ENCODE assay signal across 18 cellular contexts in genomic region chr9:110891760-110892159, GRCh38.
A peak's percentile ranks its signal among the peaks of the same experiment; 100 is the strongest.
DNase-seq lines count a peak whose midpoint lies in the region; ATAC-seq and TF ChIP-seq lines count a peak whose summit lies in the region.
"Had no signal": no experiment of that assay in that cellular context is flagged by ENCODE, and none has a peak within 500 bp of the region (broad histone marks: within the 10 kb centered on the region; RNA-seq: fewer than 3 reads in every experiment).

No MANE protein-coding gene starts in this region.

- H3F3A ChIP-seq in SK-N-SH (replicated peaks; ENCODE audit: insufficient read depth) (no peaks in the 10 kb centered on the region), smooth muscle cell (ENCODE audit: low read depth) (no peaks in the 10 kb centered on the region)

- H3K36me3 ChIP-seq in SK-N-SH (replicated peaks in 1 of 2; ENCODE audit: control insufficient read depth in 1 of 2, insufficient read depth in 2 of 2, low read length in 1 of 2) = no peaks in the 10 kb centered on the region
- no peaks in the 10 kb centered on the region for H3K36me3 ChIP-seq in smooth muscle cell (ENCODE audit: low read depth)
- H3K36me3 ChIP-seq in heart left ventricle = no peaks in the 10 kb centered on the region
- H3K36me3 ChIP-seq: thyroid gland had no signal

- H4K20me1 ChIP-seq in SK-N-SH (ENCODE audit: insufficient read depth) = no peaks in the 10 kb centered on the region
- H4K20me1 ChIP-seq in smooth muscle cell (ENCODE audit: low read depth) = no peaks in the 10 kb centered on the region

- TF ChIP-seq CTCF in SK-N-SH (IDR thresholded peaks at IDR 0.05) (no peak), smooth muscle cell (IDR thresholded peaks at IDR 0.05; ENCODE audit: borderline replicate concordance, insufficient read depth, poor library complexity, severe bottlenecking) (no peak), heart left ventricle (IDR thresholded peaks at IDR 0.05) (no peak)

- peaks cover 0 to 2% of the 10 kb centered on the region in 2 experiments; a peak in 1 of 4 replicates for H3K4me1 ChIP-seq in SK-N-SH (ENCODE audit: control insufficient read depth in 1 of 2, insufficient read depth in 2 of 2, low read depth in 1 of 2, low read length in 1 of 2)
- H3K4me1 ChIP-seq in smooth muscle cell (ENCODE audit: low read depth) = no peaks in the 10 kb centered on the region
- H3K4me1 ChIP-seq in heart left ventricle = peaks cover 0 to 28% (median 0%) of the 10 kb centered on the region in 12 donors

- H3K79me2 ChIP-seq in SK-N-SH (ENCODE audit: insufficient read depth) (no peaks in the 10 kb centered on the region), smooth muscle cell (ENCODE audit: low read depth) (no peaks in the 10 kb centered on the region)

- intact Hi-C loops in head of caudate nucleus (cut with DNase I) (no loop called here), heart left ventricle (cut with DNase I) (no loop called here)

- H3K9ac ChIP-seq in SK-N-SH (no peak overlapping the region), smooth muscle cell (ENCODE audit: low read depth) (no peak overlapping the region)

- TF ChIP-seq RAD21 in SK-N-SH (IDR thresholded peaks at IDR 0.05; ENCODE audit: low read length) = no peak

- POLR2A ChIA-PET in SK-N-SH (lab: Yijun Ruan, JAX) = no interaction called here

- H2AFZ ChIP-seq in SK-N-SH (ENCODE audit: low read depth) = no peak overlapping the region
- H2AFZ ChIP-seq in smooth muscle cell (ENCODE audit: low read depth) = no peak overlapping the region

- TF ChIP-seq POLR2A in heart left ventricle (IDR thresholded peaks at IDR 0.05) = no peak

- H3K9me3 ChIP-seq in SK-N-SH (no peaks in the 10 kb centered on the region), smooth muscle cell (replicated peaks; ENCODE audit: low read depth) (no peaks in the 10 kb centered on the region), heart left ventricle (no peaks in the 10 kb centered on the region)
- H3K9me3 ChIP-seq: thyroid gland had no signal

- H3K27ac ChIP-seq in SK-N-SH (ENCODE audit: low read depth in 2 of 2, low read length in 1 of 2) (no peak overlapping the region), smooth muscle cell (ENCODE audit: low read depth) (no peak overlapping the region), heart left ventricle (no peak overlapping the region)
- H3K27ac ChIP-seq: thyroid gland had no signal

- H3K4me3 ChIP-seq in SK-N-SH (ENCODE audit: low read depth in 2 of 2, low read length in 1 of 2) (no peak overlapping the region), smooth muscle cell (no peak overlapping the region), heart left ventricle (no peak overlapping the region)
- H3K4me3 ChIP-seq: thyroid gland had no signal

- no peaks in the 10 kb centered on the region for H3K9me2 ChIP-seq in SK-N-SH

- 82% methylated on average over 3 of the region's 3 CpGs for WGBS in SK-N-SH (ENCODE audit: low lambda C conversion rate)
- 87% methylated on average over 3 of the region's 3 CpGs for WGBS in smooth muscle cell (ENCODE audit: low lambda C conversion rate)
- 85 to 93% (median 89%) methylated on average over 3 of the region's 3 CpGs for WGBS in heart left ventricle, 4 donors

- DNase-seq in SK-N-SH (no peak), RPMI7951 (ENCODE audit: low read depth) (peak; percentile 39), fibroblast of peridontal ligament (ENCODE audit: extremely low read depth) (peak; percentile 91), head of caudate nucleus (no peak), smooth muscle cell (lab: John Stamatoyannopoulos, UW; ENCODE audit: unreplicated experiment) (no peak), heart left ventricle (no peak), DMS79 (lab: John Stamatoyannopoulos, UW) (no peak)
- DNase-seq: activated CD8-positive, alpha-beta T cell treated with anti-CD3 and anti-CD28 coated beads for 36 hours; activated naive CD8-positive, alpha-beta T cell treated with anti-CD3 and anti-CD28 coated beads, Interleukin-2, amount 50 U/mL, for 24 hours; activated T-cell treated with anti-CD3 and anti-CD28 coated beads, Interleukin-2, amount 50 U/mL, for 72 hours; cerebellar nuclear complex; GF-D8; hippocampal formation; Kasumi-1; NCI-H446; OCI-M1; thyroid gland had no signal

- ATAC-seq in SK-N-SH treated with all-trans-retinoic acid at 6 μM for 48 hours (no peak), heart left ventricle (no peak)
- ATAC-seq: activated CD8-positive, alpha-beta T cell treated with anti-CD3 and anti-CD28 coated beads for 36 hours; activated naive CD8-positive, alpha-beta T cell treated with anti-CD3 and anti-CD28 coated beads, Interleukin-2, amount 50 U/mL, for 24 hours; activated T-cell treated with anti-CD3 and anti-CD28 coated beads, Interleukin-2, amount 50 U/mL, for 72 hours had no signal

- TF ChIP-seq EP300 in SK-N-SH (IDR thresholded peaks at IDR 0.05; ENCODE audit: borderline replicate concordance in 1 of 2, low read depth in 1 of 2, low read length in 1 of 2) = no peak

- H3K27me3 ChIP-seq in SK-N-SH (ENCODE audit: insufficient read depth) (no peaks in the 10 kb centered on the region), smooth muscle cell (ENCODE audit: low read depth) (no peaks in the 10 kb centered on the region), heart left ventricle (no peaks in the 10 kb centered on the region)
- H3K27me3 ChIP-seq: thyroid gland had no signal

- CTCF ChIA-PET in SK-N-SH (lab: Yijun Ruan, JAX) = no interaction called here

- H3K4me2 ChIP-seq in SK-N-SH = no peak overlapping the region
- no peak overlapping the region for H3K4me2 ChIP-seq in smooth muscle cell

TF ChIP-seq in SK-N-SH, 30 proteins besides CTCF, POLR2A, EP300 and RAD21:
- TF ChIP-seq GABPA (IDR thresholded peaks at IDR 0.05; ENCODE audit: low read depth) = no peak
- 0 out of 2 replicates have a peak, but pooled peaks have one; percentile 6 for TF ChIP-seq TCF12 (IDR thresholded peaks at IDR 0.05)

TF ChIP-seq in SK-N-SH treated with all-trans-retinoic acid at 6 μM for 48 hours, 23 proteins besides CTCF, POLR2A, EP300 and RAD21:
- TF ChIP-seq TOX (CRISPR knock-in tag; IDR thresholded peaks at IDR 0.05; ENCODE audit: borderline replicate concordance) (no peak), CSDC2 (CRISPR knock-in tag; IDR thresholded peaks at IDR 0.05) (no peak), PPARA (CRISPR knock-in tag; IDR thresholded peaks at IDR 0.05; ENCODE audit: borderline replicate concordance) (no peak), SNAI2 (CRISPR knock-in tag; IDR thresholded peaks at IDR 0.05) (no peak)

Comparison
In these comparisons a context has a peak if more than half of its experiments do, and no peak if none do; other contexts are left out.
1. DNase-seq: peak in RPMI7951 (single experiment) and fibroblast of peridontal ligament (single experiment); none in SK-N-SH (single experiment), head of caudate nucleus (0 of 42), smooth muscle cell (single experiment), heart left ventricle (0 of 5) and DMS79 (single experiment).